17 cellular contexts compared by ENCODE assay signal in genomic region chr3:140629351-140630137, GRCh38. TPM values are rescaled to one million over a fixed set of nuclear protein-coding genes. Genes with fewer than 3 reads are reported as not detected.
A peak's percentile ranks its signal among the peaks of the same experiment; 100 is the strongest.
DNase-seq lines count a peak whose midpoint lies in the region; ATAC-seq, FAIRE-seq and TF ChIP-seq lines count a peak whose summit lies in the region.
"Had no signal": no experiment of that assay in that cellular context is flagged by ENCODE, and none has a peak within 500 bp of the region (broad histone marks: within the 10 kb centered on the region; RNA-seq: fewer than 3 reads in every experiment).

No MANE protein-coding gene starts in this region.

- H3K27ac Mint-ChIP-seq in HFFc6 = no peak overlapping the region

- no peaks in the 10 kb centered on the region for H3K36me3 Mint-ChIP-seq in HFFc6 (ENCODE audit: low read depth)

- ATAC-seq in GM21526 (IDR thresholded peaks at IDR 0.05; ENCODE audit: low FRiP score, unreplicated experiment) (no peak), HG03175 (IDR thresholded peaks at IDR 0.05; ENCODE audit: unreplicated experiment) (no peak)
- ATAC-seq: mucosa of descending colon had no signal

- DNase-seq in HFFc6 = peak; percentile 30
- peak; percentile 85 for DNase-seq in astrocyte of the hippocampus (ENCODE audit: low read depth, low spot score)
- peak; percentile 85 for DNase-seq in keratinocyte (ENCODE audit: low read depth, low spot score)
- no peak for DNase-seq in activated gamma-delta T cell treated with Interleukin-2 at 50 U/mL for 16 hours
- no peak for DNase-seq in stimulated activated naive CD4-positive, alpha-beta T cell (lab: John Stamatoyannopoulos, UW)
- DNase-seq: glutamatergic neuron; mucosa of descending colon; NCI-H524; stimulated activated CD4-positive, alpha-beta T cell treated with anti-CD3 and anti-CD28 coated beads, Interleukin-12 subunit alpha, Interleukin-12 subunit beta, amount 100 ng/mL, for 4 hours had no signal

- peak overlapping the region; percentile 87 for H3K27ac ChIP-seq in ACC112 (ENCODE audit: low read depth, low read length)
- peak overlapping the region; percentile 42 for H3K27ac ChIP-seq in keratinocyte (ENCODE audit: control insufficient read depth, insufficient read depth, low read length)
- H3K27ac ChIP-seq: BLaER1 treated with 17β-estradiol and CSF1 and Interleukin-3, amounts not matched to agents 10 nM and 100 nM; KMS-11 had no signal

- H3K27me3 Mint-ChIP-seq in HFFc6 (ENCODE audit: insufficient read depth) = no peaks in the 10 kb centered on the region

- no peaks in the 10 kb centered on the region for H3K79me2 ChIP-seq in ACC112 (ENCODE audit: control insufficient read depth, insufficient read depth, low read length, unreplicated experiment)
- no peaks in the 10 kb centered on the region for H3K79me2 ChIP-seq in keratinocyte (ENCODE audit: control insufficient read depth, insufficient read depth, low read length)

- H2AFZ ChIP-seq in ACC112 (ENCODE audit: low read length, unreplicated experiment) (no peak overlapping the region), keratinocyte (ENCODE audit: control insufficient read depth, low read length) (peak overlapping the region; percentile 53)

- H3K9me3 Mint-ChIP-seq in HFFc6 = peaks cover 33% of the 10 kb centered on the region

- H3K27me3 ChIP-seq in ACC112 (ENCODE audit: insufficient read depth, low read length) = no peaks in the 10 kb centered on the region
- H3K27me3 ChIP-seq in keratinocyte (ENCODE audit: control insufficient read depth, extremely low read depth, insufficient read depth, low read length) = no peaks in the 10 kb centered on the region
- H3K27me3 ChIP-seq: BLaER1 treated with 17β-estradiol and CSF1 and Interleukin-3, amounts not matched to agents 10 nM and 100 nM had no signal

- H3K4me1 ChIP-seq in ACC112 (ENCODE audit: control insufficient read depth, insufficient read depth, low read length, unreplicated experiment) = peaks cover 39% of the 10 kb centered on the region
- peaks cover 35% of the 10 kb centered on the region for H3K4me1 ChIP-seq in keratinocyte (ENCODE audit: control insufficient read depth, extremely low read depth, insufficient read depth, low read length)
- H3K4me1 ChIP-seq: BLaER1 treated with 17β-estradiol and CSF1 and Interleukin-3, amounts not matched to agents 10 nM and 100 nM had no signal

- H3K9ac ChIP-seq in keratinocyte (ENCODE audit: control insufficient read depth, extremely low read depth, insufficient read depth, low read length) = no peak overlapping the region
- H3K9ac ChIP-seq: BLaER1 treated with 17β-estradiol and CSF1 and Interleukin-3, amounts not matched to agents 10 nM and 100 nM; KMS-11 had no signal

- H3K4me3 Mint-ChIP-seq in HFFc6 = no peak overlapping the region

- H4K20me1 ChIP-seq in keratinocyte (ENCODE audit: control insufficient read depth, extremely low read depth, insufficient read depth, low read length) = no peaks in the 10 kb centered on the region
- H4K20me1 ChIP-seq: BLaER1 treated with 17β-estradiol and CSF1 and Interleukin-3, amounts not matched to agents 10 nM and 100 nM had no signal

- H3K4me3 ChIP-seq in ACC112 (ENCODE audit: low read depth, low read length) (peak overlapping the region; percentile 48; the same call in 1 of the 2 replicates), keratinocyte (ENCODE audit: control insufficient read depth in 2 of 3, extremely low read depth in 1 of 3, insufficient read depth in 2 of 3, low read depth in 1 of 3, low read length in 3 of 3) (no peak overlapping the region)
- H3K4me3 ChIP-seq: BLaER1 treated with 17β-estradiol and CSF1 and Interleukin-3, amounts not matched to agents 10 nM and 100 nM; mucosa of descending colon had no signal

- H3K4me2 ChIP-seq in keratinocyte (ENCODE audit: control insufficient read depth, extremely low read depth, insufficient read depth, low read depth, low read length) = peak overlapping the region; percentile 50
- H3K4me2 ChIP-seq: BLaER1 treated with 17β-estradiol and CSF1 and Interleukin-3, amounts not matched to agents 10 nM and 100 nM; KMS-11 had no signal

- no peaks in the 10 kb centered on the region for H3K4me1 Mint-ChIP-seq in HFFc6 (ENCODE audit: low read depth)

- TF ChIP-seq CTCF in HFFc6 (IDR thresholded peaks at IDR 0.05) (no peak), keratinocyte (optimal IDR thresholded peaks at IDR 0.05 in 1 of 3, IDR thresholded peaks at IDR 0.05 in 1 of 3, conservative IDR thresholded peaks at IDR 0.05 in 1 of 3; ENCODE audit: extremely low read depth in 1 of 3, insufficient read depth in 2 of 3, low read length in 3 of 3) (no peak)

- dilution Hi-C loops in keratinocyte (cut with MboI; ENCODE audit: extremely low pct_ligation_motif_present, low sequenced_read_pairs) = no loop called here

- H3K9me1 ChIP-seq in keratinocyte (ENCODE audit: control insufficient read depth, extremely low read depth, insufficient read depth, low read length) = no peaks in the 10 kb centered on the region

- H3K36me3 ChIP-seq in ACC112 (ENCODE audit: insufficient read depth, low read length) = no peaks in the 10 kb centered on the region
- no peaks in the 10 kb centered on the region for H3K36me3 ChIP-seq in keratinocyte (ENCODE audit: control insufficient read depth in 2 of 2, extremely low read depth in 1 of 2, insufficient read depth in 2 of 2, low read length in 2 of 2)
- H3K36me3 ChIP-seq: BLaER1 treated with 17β-estradiol and CSF1 and Interleukin-3, amounts not matched to agents 10 nM and 100 nM had no signal

- peak; percentile 95 for FAIRE-seq in keratinocyte (lab: Jason Lieb, UNC)
- FAIRE-seq: GM12891 had no signal

- no peaks in the 10 kb centered on the region for H3K9me3 ChIP-seq in keratinocyte (ENCODE audit: control insufficient read depth, low read depth, low read length)
- H3K9me3 ChIP-seq: BLaER1 treated with 17β-estradiol and CSF1 and Interleukin-3, amounts not matched to agents 10 nM and 100 nM; mucosa of descending colon had no signal

RNA-seq across cellular contexts. Expression of gene TRIM42, which starts 48.3 kb away (rescaled TPM):
- total RNA-seq in HFFc6 (2021; fragmentation: NEBNext Ultra II Directional; extraction: Animal tissue kit (Norgen Biotek cat#: 25700)) = not detected
- not detected in 3 replicates for polyA plus RNA-seq in keratinocyte
- not detected for polyA plus RNA-seq in keratinocyte (2011; ENCODE audit: low read depth)
- not detected in 2 replicates for polyA plus RNA-seq in keratinocyte (2011; cell fraction: cytosol; rRNA removed)
- polyA plus RNA-seq in keratinocyte (2011; cell fraction: nucleus; rRNA removed) = not detected in 2 replicates
- polyA plus RNA-seq in keratinocyte (2012; ENCODE audit: low replicate concordance) = not detected in 2 replicates
- not detected in 3 replicates for polyA minus RNA-seq in keratinocyte
- not detected for polyA minus RNA-seq in keratinocyte (2011; cell fraction: cytosol; rRNA and poly(A)+ RNA removed)
- not detected in 2 replicates for polyA minus RNA-seq in keratinocyte (2011; cell fraction: nucleus; rRNA and poly(A)+ RNA removed)
- total RNA-seq: cardiac septum; mucosa of descending colon; T-helper 1 cell treated with Interleukin-12 subunit alpha and Interleukin-12 subunit beta and Interleukin-4 antibody, amounts not matched to agents 30 ng/mL and 1 ng/mL, for 36 hours had no signal

Comparison
In these comparisons a context has a peak if more than half of its experiments do, and no peak if none do; other contexts are left out.
1. DNase-seq: peak in HFFc6 (single experiment), astrocyte of the hippocampus (single experiment) and keratinocyte (single experiment); none in activated gamma-delta T cell treated with Interleukin-2 at 50 U/mL for 16 hours (single experiment) and stimulated activated naive CD4-positive, alpha-beta T cell (0 of 6).